8 cellular contexts compared by ENCODE assay signal in the genomic region with DNA sequence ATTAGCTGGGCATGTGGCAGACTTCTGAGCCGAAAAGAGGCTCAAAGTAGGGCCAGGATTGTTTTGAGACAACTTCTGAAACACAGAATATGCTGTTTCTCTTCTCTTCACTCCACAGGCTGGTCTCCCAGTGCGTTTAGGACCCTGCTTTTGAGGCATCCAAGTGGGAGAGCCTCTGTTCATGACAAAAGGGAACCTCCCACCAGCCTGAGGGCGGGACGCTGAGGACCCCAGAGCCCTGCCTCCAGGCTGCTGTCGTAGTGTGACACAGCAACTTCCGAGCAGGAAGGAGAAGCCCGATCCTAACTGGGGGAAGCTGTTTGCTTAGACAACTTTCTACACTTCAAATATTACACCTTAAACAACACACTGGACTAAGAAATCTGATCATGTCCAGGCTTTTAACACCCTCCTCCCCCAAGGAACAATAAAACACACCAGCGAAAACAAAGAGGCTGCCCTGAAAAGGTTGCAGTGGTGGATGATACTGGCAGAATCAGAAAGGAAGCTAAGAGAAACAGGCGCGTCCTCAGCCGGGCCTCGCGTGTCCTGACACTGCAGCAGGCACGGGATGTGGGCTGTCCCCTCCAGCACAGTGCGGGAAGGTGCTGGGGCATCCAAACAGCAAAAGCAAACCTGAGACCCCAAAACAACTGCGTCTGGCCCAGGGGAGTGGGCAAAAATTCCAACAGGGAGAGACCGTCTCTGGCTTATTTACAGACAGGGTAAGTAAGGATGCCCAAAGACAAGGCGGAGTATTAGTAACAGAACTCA. TPM values are rescaled to one million over a fixed set of nuclear protein-coding genes. Genes with fewer than 3 reads are reported as not detected.
DNase-seq lines count a peak whose midpoint lies in the region; ATAC-seq lines count a peak whose summit lies in the region.

No MANE protein-coding gene starts in this region.

- DNase-seq in activated CD4-positive, alpha-beta T cell treated with anti-CD3 and anti-CD28 coated beads for 36 hours: peak; percentile 72
- DNase-seq in activated CD4-positive, alpha-beta T cell treated with anti-CD3 and anti-CD28 coated beads for 1 hour: no peak
- DNase-seq in NCI-H1417 treated with DMSO at 0.1 percent for 48 hours (lab: John Stamatoyannopoulos, UW) (peak; percentile 19), memory B cell (ENCODE audit: low spot score in 2 of 2) (peak; percentile 42 to 55), stromal cell of bone marrow (ENCODE audit: low read depth) (peak; percentile 56)
- peak; percentile 88 for DNase-seq in activated CD4-positive, alpha-beta T cell treated with anti-CD3 and anti-CD28 coated beads, Interleukin-2, amount 10 ng/mL, durations not matched to agents 24 days and 14 days

- H3K4me1 Mint-ChIP-seq in activated CD4-positive, alpha-beta T cell treated with anti-CD3 and anti-CD28 coated beads for 36 hours: peaks cover 82% of the 10 kb centered on the region
- peaks cover 77% of the 10 kb centered on the region for H3K4me1 Mint-ChIP-seq in activated CD4-positive, alpha-beta T cell treated with anti-CD3 and anti-CD28 coated beads, Interleukin-2, amount 10 ng/mL, durations not matched to agents 24 days and 14 days
- H3K4me1 Mint-ChIP-seq in memory B cell: peaks cover 52% of the 10 kb centered on the region

- POLR2A ChIA-PET in activated CD4-positive, alpha-beta T cell treated with anti-CD3 and anti-CD28 coated beads for 36 hours (lab: Charles Lee): interaction anchor here (0.8 to 1.5 kb wide), 5 partner anchors 9 to 121 kb away, joined by 3 to 7 read pairs (median 6); partner anchors contain the start of gene SERTAD2

- no peaks in the 10 kb centered on the region for H3K27me3 Mint-ChIP-seq in activated CD4-positive, alpha-beta T cell treated with anti-CD3 and anti-CD28 coated beads for 36 hours
- H3K27me3 Mint-ChIP-seq in activated CD4-positive, alpha-beta T cell treated with anti-CD3 and anti-CD28 coated beads, Interleukin-2, amount 10 ng/mL, durations not matched to agents 24 days and 14 days: no peaks in the 10 kb centered on the region
- no peaks in the 10 kb centered on the region for H3K27me3 Mint-ChIP-seq in memory B cell

- intact Hi-C loops in activated CD4-positive, alpha-beta T cell treated with anti-CD3 and anti-CD28 coated beads for 36 hours (cut with DNase I, micrococcal nuclease): loop anchor here (2.0 to 5.0 kb wide), 6 partner anchors 54 to 317 kb away; partner anchors contain the start of gene AFTPH (in 1 of the 2)
- intact Hi-C loops in activated CD4-positive, alpha-beta T cell treated with anti-CD3 and anti-CD28 coated beads, Interleukin-2, amount 10 ng/mL, durations not matched to agents 24 days and 14 days (cut with micrococcal nuclease): loop anchor here (1.0 to 5.0 kb wide), 6 partner anchors 8 to 186 kb away; no protein-coding TSS in a partner anchor

- no peaks in the 10 kb centered on the region for H3K9me3 ChIP-seq in endocrine pancreas (ENCODE audit: control insufficient read depth, low read length)

- no peaks in the 10 kb centered on the region for H3K36me3 ChIP-seq in endocrine pancreas (ENCODE audit: control insufficient read depth, insufficient read depth, low read length)

- peak overlapping the region; percentile 59 for H3K4me3 ChIP-seq in endocrine pancreas (ENCODE audit: control insufficient read depth, insufficient read depth, low read length)

- no peaks in the 10 kb centered on the region for H3K27me3 ChIP-seq in endocrine pancreas (ENCODE audit: control insufficient read depth, insufficient read depth, low read length)

- peak overlapping the region; percentile 94 for H3K27ac Mint-ChIP-seq in activated CD4-positive, alpha-beta T cell treated with anti-CD3 and anti-CD28 coated beads for 36 hours
- H3K27ac Mint-ChIP-seq in activated CD4-positive, alpha-beta T cell treated with anti-CD3 and anti-CD28 coated beads, Interleukin-2, amount 10 ng/mL, durations not matched to agents 24 days and 14 days: peak overlapping the region; percentile 92
- H3K27ac Mint-ChIP-seq in memory B cell: peak overlapping the region; percentile 93

- CTCF ChIA-PET in activated CD4-positive, alpha-beta T cell treated with anti-CD3 and anti-CD28 coated beads for 36 hours (lab: Charles Lee): interaction anchor here (0.7 to 4.8 kb wide), 23 partner anchors 7 to 247 kb away, joined by 3 to 23 read pairs (median 7); partner anchors contain the start of genes AFTPH and SERTAD2

- no peaks in the 10 kb centered on the region for H3K36me3 Mint-ChIP-seq in activated CD4-positive, alpha-beta T cell treated with anti-CD3 and anti-CD28 coated beads for 36 hours (ENCODE audit: low read depth)
- H3K36me3 Mint-ChIP-seq in activated CD4-positive, alpha-beta T cell treated with anti-CD3 and anti-CD28 coated beads, Interleukin-2, amount 10 ng/mL, durations not matched to agents 24 days and 14 days (ENCODE audit: low read depth): peaks cover 9% of the 10 kb centered on the region
- H3K36me3 Mint-ChIP-seq in memory B cell: peaks cover 2% of the 10 kb centered on the region

- no peaks in the 10 kb centered on the region for H3K9me3 Mint-ChIP-seq in activated CD4-positive, alpha-beta T cell treated with anti-CD3 and anti-CD28 coated beads for 36 hours (ENCODE audit: low read depth)
- H3K9me3 Mint-ChIP-seq in activated CD4-positive, alpha-beta T cell treated with anti-CD3 and anti-CD28 coated beads, Interleukin-2, amount 10 ng/mL, durations not matched to agents 24 days and 14 days: no peaks in the 10 kb centered on the region
- no peaks in the 10 kb centered on the region for H3K9me3 Mint-ChIP-seq in memory B cell

- H3K4me3 Mint-ChIP-seq in activated CD4-positive, alpha-beta T cell treated with anti-CD3 and anti-CD28 coated beads for 36 hours: peak overlapping the region; percentile 74
- peak overlapping the region; percentile 84 for H3K4me3 Mint-ChIP-seq in activated CD4-positive, alpha-beta T cell treated with anti-CD3 and anti-CD28 coated beads, Interleukin-2, amount 10 ng/mL, durations not matched to agents 24 days and 14 days
- H3K4me3 Mint-ChIP-seq in memory B cell: peak overlapping the region; percentile 87

- peak; percentile 73 for ATAC-seq in activated CD4-positive, alpha-beta T cell treated with anti-CD3 and anti-CD28 coated beads for 36 hours
- ATAC-seq in HG02642 (IDR thresholded peaks at IDR 0.05; ENCODE audit: poor library complexity, unreplicated experiment) (peak; percentile 54), memory B cell (ENCODE audit: low read depth) (peak; percentile 54)

- no peak overlapping the region for H3K9ac ChIP-seq in endocrine pancreas (ENCODE audit: control insufficient read depth, insufficient read depth, low read length)

- H3K4me1 ChIP-seq in endocrine pancreas (ENCODE audit: control insufficient read depth, insufficient read depth, low read length): no peaks in the 10 kb centered on the region

RNA-seq across cellular contexts. Expression of gene SERTAD2, which starts 9.3 kb away (rescaled TPM):
- total RNA-seq in activated CD4-positive, alpha-beta T cell treated with anti-CD3 and anti-CD28 coated beads for 36 hours: 10 to 100 TPM; 14.5 to 14.9 TPM
- 24.6 and 26.7 TPM in 2 replicates for total RNA-seq in activated CD4-positive, alpha-beta T cell treated with anti-CD3 and anti-CD28 coated beads, Interleukin-2, amount 10 ng/mL, durations not matched to agents 24 days and 14 days
